ENCODE assay signal across 6 cellular contexts in genomic region chr3:151232403-151232802, GRCh38. TPM values are rescaled to one million over a fixed set of nuclear protein-coding genes. Genes with fewer than 3 reads are reported as not detected.
"Had no signal": no experiment of that assay in that cellular context is flagged by ENCODE, and none has a peak within 500 bp of the region (broad histone marks: within the 10 kb centered on the region; RNA-seq: fewer than 3 reads in every experiment).

No MANE protein-coding gene starts in this region.

RNA-seq across cellular contexts. Expression of gene GPR171, which starts 29.4 kb away (rescaled TPM):
- total RNA-seq: GM23248, H4, H7, HT-29, IMR-90, K562 had no signal
- polyA plus RNA-seq: GM23248, IMR-90, K562 had no signal

RNA-seq across cellular contexts. Expression of gene P2RY14, which starts 45.9 kb away (rescaled TPM):
- total RNA-seq: GM23248, H4, H7, HT-29, IMR-90, K562 had no signal
- polyA plus RNA-seq: GM23248, IMR-90, K562 had no signal
